6 cellular contexts compared by ENCODE assay signal in genomic region chr20:52133714-52134113, GRCh38. TPM values are rescaled to one million over a fixed set of nuclear protein-coding genes. Genes with fewer than 3 reads are reported as not detected.
A peak's percentile ranks its signal among the peaks of the same experiment; 100 is the strongest.
DNase-seq lines count a peak whose midpoint lies in the region; ATAC-seq and TF ChIP-seq lines count a peak whose summit lies in the region.
"Not testable (repeated sequence)": the region's sequence is repeated elsewhere in the genome, so short reads cannot be mapped to it uniquely, and the experiment has no call there.

No MANE protein-coding gene starts in this region.

- H3K4me3 ChIP-seq in HEK293 (ENCODE audit: low read depth, low read length); fibroblast of mammary gland (ENCODE audit: control insufficient read depth, low read depth, low read length); mesenchymal stem cell (ENCODE audit: insufficient read depth in 1 of 2, low read depth in 1 of 2, low read length in 2 of 2): not testable (repeated sequence)

- not testable (repeated sequence) for H2AK5ac ChIP-seq in mesenchymal stem cell (ENCODE audit: low read length, severe bottlenecking)

- not testable (repeated sequence) for H2BK120ac ChIP-seq in mesenchymal stem cell (ENCODE audit: low read depth, low read length)

- H3K23ac ChIP-seq in mesenchymal stem cell (ENCODE audit: low read length in 2 of 2): not testable (repeated sequence)

- H3K36me3 ChIP-seq in HEK293 (ENCODE audit: control insufficient read depth in 2 of 2, insufficient read depth in 1 of 2, low read length in 2 of 2); mesenchymal stem cell (ENCODE audit: control insufficient read depth in 1 of 2, insufficient read depth in 2 of 2, low read depth in 1 of 2, low read length in 2 of 2): not testable (repeated sequence)

- CTCF ChIA-PET in HEK293 (lab: Yijun Ruan, JAX) (interaction anchor here (0.6 kb wide), 1 partner anchor 328 kb away, joined by 6 read pairs; no protein-coding TSS in a partner anchor), WTC11 (lab: Charles Lee) (interaction anchor here (0.5 kb wide), 1 partner anchor 1020 kb away, joined by 3 read pairs; no protein-coding TSS in a partner anchor)

- H3K9me3 ChIP-seq in HEK293 (ENCODE audit: control insufficient read depth, insufficient read depth, low read depth, low read length): not testable (repeated sequence)
- H3K9me3 ChIP-seq in mesenchymal stem cell (ENCODE audit: control insufficient read depth, low read length): peaks cover 11% of the 10 kb centered on the region

- not testable (repeated sequence) for H4K8ac ChIP-seq in mesenchymal stem cell (ENCODE audit: low read length)

- H3K79me1 ChIP-seq in mesenchymal stem cell (replicated peaks; ENCODE audit: low read length, poor library complexity, severe bottlenecking): not testable (repeated sequence)

- H3K27me3 ChIP-seq in mesenchymal stem cell (ENCODE audit: control insufficient read depth in 1 of 2, insufficient read depth in 1 of 2, low read length in 2 of 2): not testable (repeated sequence)

- not testable (repeated sequence) for ATAC-seq in WTC11

- not testable (repeated sequence) for H3K27ac ChIP-seq in HEK293 (ENCODE audit: extremely low read depth, low read depth, low read length); mesenchymal stem cell (ENCODE audit: low read length, poor library complexity, severe bottlenecking)

- H3K27ac Mint-ChIP-seq in WTC11: not testable (repeated sequence)

- H3K9ac ChIP-seq in mesenchymal stem cell (ENCODE audit: low read length): not testable (repeated sequence)

- not testable (repeated sequence) for H2BK15ac ChIP-seq in mesenchymal stem cell (ENCODE audit: low read depth, poor library complexity, severe bottlenecking)

- peak; percentile 43 for DNase-seq in ELR (ENCODE audit: low read depth)
- DNase-seq in NCI-H226: peak; percentile 9
- not testable (repeated sequence) for DNase-seq in WTC11 (ENCODE audit: low spot score)
- DNase-seq in fibroblast of mammary gland (ENCODE audit: low read depth): peak; percentile 4
- DNase-seq in mesenchymal stem cell: peak; percentile 16

- H3K14ac ChIP-seq in mesenchymal stem cell (ENCODE audit: low read length in 2 of 2): not testable (repeated sequence)

- not testable (repeated sequence) for H2BK5ac ChIP-seq in mesenchymal stem cell (ENCODE audit: low read depth, low read length, poor library complexity, severe bottlenecking)

- not testable (repeated sequence) for H4K91ac ChIP-seq in mesenchymal stem cell (ENCODE audit: low read length)

- not testable (repeated sequence) for H3K4me2 ChIP-seq in mesenchymal stem cell (ENCODE audit: low read length, poor library complexity, severe bottlenecking)

- H3K9me3 Mint-ChIP-seq in WTC11: peaks cover 18% of the 10 kb centered on the region

- not testable (repeated sequence) for H3K4ac ChIP-seq in mesenchymal stem cell (ENCODE audit: low read depth in 1 of 2, low read length in 2 of 2)

- not testable (repeated sequence) for H3K4me1 ChIP-seq in HEK293 (ENCODE audit: control insufficient read depth, insufficient read depth, low read length); mesenchymal stem cell (ENCODE audit: control insufficient read depth, insufficient read depth, low read depth, low read length)

- 68% methylated on average over 2 of the region's 2 CpGs for WGBS in mesenchymal stem cell

- H2AFZ ChIP-seq in mesenchymal stem cell (ENCODE audit: low read depth, low read length): not testable (repeated sequence)

- not testable (repeated sequence) for H2BK12ac ChIP-seq in mesenchymal stem cell (ENCODE audit: low read length in 2 of 2)

- not testable (repeated sequence) for TF ChIP-seq CTCF in HEK293 (tag by site-specific recombination; IDR thresholded peaks at IDR 0.05); WTC11 (IDR thresholded peaks at IDR 0.05); fibroblast of mammary gland (conservative IDR thresholded peaks at IDR 0.05; ENCODE audit: control insufficient read depth, insufficient read depth, low read depth, low read length)

- not testable (repeated sequence) for H3K36me3 Mint-ChIP-seq in WTC11

- not testable (repeated sequence) for H3K27me3 Mint-ChIP-seq in WTC11 (ENCODE audit: low read depth)

- not testable (repeated sequence) for H3K4me3 Mint-ChIP-seq in WTC11

- not testable (repeated sequence) for H3K18ac ChIP-seq in mesenchymal stem cell (ENCODE audit: low read depth in 1 of 2, low read length in 2 of 2)

- H3K4me1 Mint-ChIP-seq in WTC11: not testable (repeated sequence)

- POLR2A ChIA-PET in HEK293 (lab: Yijun Ruan, JAX); WTC11 (lab: Charles Lee): not testable (repeated sequence)

TF ChIP-seq in HEK293, 187 proteins besides CTCF, POLR2A, EP300 and RAD21:
- peak; percentile 66; the same call in 1 of the 2 replicates for TF ChIP-seq ZNF121 (tag by site-specific recombination; IDR thresholded peaks at IDR 0.05)
TF ChIP-seq in HEK293: peak in this region for 1; not testable (repeated sequence) for 186.

TF ChIP-seq in WTC11, 78 proteins besides CTCF, POLR2A, EP300 and RAD21:
- peak; percentile 56; the same call in 1 of the 2 replicates for TF ChIP-seq ZNF121 (CRISPR knock-in tag; IDR thresholded peaks at IDR 0.05)
TF ChIP-seq in WTC11: peak in this region for 1; not testable (repeated sequence) for 77.

RNA-seq across cellular contexts. Expression of gene ZFP64, which starts 57.9 kb away (rescaled TPM):
- 26.1 to 32.4 TPM (median 29.4 TPM) in 3 replicates for total RNA-seq in WTC11 (2021)
- 22.2 TPM for polyA plus RNA-seq in mesenchymal stem cell (2013, experiment 1 of 2)
- polyA plus RNA-seq in mesenchymal stem cell (2013, experiment 2 of 2): 22.4 TPM
